In the genomic region with DNA sequence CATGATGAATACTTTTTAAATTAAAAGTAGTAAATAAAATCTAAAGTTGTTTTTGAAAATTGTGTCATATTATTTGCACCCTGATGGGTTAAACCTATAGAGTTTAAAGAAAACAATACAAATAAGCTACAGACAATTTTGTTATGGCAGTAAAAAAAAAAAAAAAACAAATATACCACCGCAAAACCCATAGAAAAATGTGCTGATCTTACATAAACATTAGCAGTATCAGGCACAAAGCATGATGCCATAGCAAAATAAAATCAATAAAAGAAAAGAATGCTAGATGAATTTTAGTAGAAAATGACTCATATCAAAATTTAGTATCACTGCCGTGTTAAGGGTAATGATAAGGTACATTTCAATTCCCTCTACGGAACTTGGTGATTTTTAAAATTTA, we compare ENCODE assay signal across 33 cellular contexts.
DNase-seq lines count a peak whose midpoint lies in the region; ATAC-seq, FAIRE-seq and TF ChIP-seq lines count a peak whose summit lies in the region.
"Had no signal": no experiment of that assay in that cellular context is flagged by ENCODE, and none has a peak within 500 bp of the region (broad histone marks: within the 10 kb centered on the region; RNA-seq: fewer than 3 reads in every experiment).

No MANE protein-coding gene starts in this region.

- DNase-seq in HepG2 (ENCODE audit: low spot score) (no peak), right lobe of liver (no peak), A549 (ENCODE audit: low read depth in 1 of 2, low spot score in 1 of 2) (no peak), IMR-90 (no peak), K562 (ENCODE audit: extremely low read depth in 1 of 4, low spot score in 3 of 4) (no peak), gastrocnemius medialis (no peak), SHP77 treated with DMSO at 0.1 percent for 48 hours (lab: John Stamatoyannopoulos, UW) (no peak)
- DNase-seq in stimulated activated naive CD4-positive, alpha-beta T cell (lab: John Stamatoyannopoulos, UW): no peak
- DNase-seq: 8988T; ACHN; AML-193; BE2C; C1 segment of cervical spinal cord; Caco-2; Calu3; CD4-positive, alpha-beta memory T cell; CD4-positive, alpha-beta T cell; CD4-positive, CD25-positive, alpha-beta regulatory T cell; CD8-positive, alpha-beta memory T cell; CD8-positive, alpha-beta T cell; COR-L47; DMS 273 treated with DMSO at 0.1 percent for 48 hours; DMS153; DMS53; DMS79; DMS79 treated with DMSO at 0.1 percent for 48 hours; DND-41; EL had no signal

- TF ChIP-seq POLR2A in HepG2 (IDR thresholded peaks at IDR 0.05; ENCODE audit: insufficient read depth in 1 of 2, low read depth in 2 of 2, low read length in 2 of 2): no peak
- TF ChIP-seq POLR2A in right lobe of liver (IDR thresholded peaks at IDR 0.05): no peak
- TF ChIP-seq POLR2A in A549 (IDR thresholded peaks at IDR 0.05; ENCODE audit: low read length): no peak
- no peak for TF ChIP-seq POLR2A in IMR-90 (IDR thresholded peaks at IDR 0.05; ENCODE audit: low read depth, low read length)
- no peak for TF ChIP-seq POLR2A in K562 (conservative IDR thresholded peaks at IDR 0.05)
- TF ChIP-seq POLR2A in gastrocnemius medialis (IDR thresholded peaks at IDR 0.05): no peak

- no peak overlapping the region for H2AK5ac ChIP-seq in IMR-90 (ENCODE audit: low read depth, low read length)

- H3K4ac ChIP-seq in IMR-90 (ENCODE audit: low read depth, low read length): no peak overlapping the region

- no peaks in the 10 kb centered on the region for H3K4me1 ChIP-seq in HepG2 (ENCODE audit: insufficient read depth, low read length)
- H3K4me1 ChIP-seq in right lobe of liver: no peaks in the 10 kb centered on the region
- no peaks in the 10 kb centered on the region for H3K4me1 ChIP-seq in A549
- no peaks in the 10 kb centered on the region for H3K4me1 ChIP-seq in IMR-90 (ENCODE audit: control insufficient read depth, insufficient read depth, low read length)
- H3K4me1 ChIP-seq in K562 (replicated peaks in 1 of 2; ENCODE audit: control insufficient read depth in 2 of 2, insufficient read depth in 2 of 2, low read length in 2 of 2): no peaks in the 10 kb centered on the region
- H3K4me1 ChIP-seq in gastrocnemius medialis: no peaks in the 10 kb centered on the region
- H3K4me1 ChIP-seq: BLaER1; BLaER1 treated with 17β-estradiol and CSF1 and Interleukin-3, amounts not matched to agents 10 nM and 100 nM; Caco-2 had no signal

- H2AFZ ChIP-seq in HepG2 (ENCODE audit: low read length) (no peak overlapping the region), IMR-90 (replicated peaks; ENCODE audit: low read length, poor library complexity) (no peak overlapping the region), K562 (ENCODE audit: low read depth, low read length) (no peak overlapping the region)

- no peak overlapping the region for H3K4me2 ChIP-seq in HepG2 (ENCODE audit: low read depth, low read length)
- H3K4me2 ChIP-seq in A549: no peak overlapping the region
- H3K4me2 ChIP-seq in IMR-90 (ENCODE audit: low read depth, low read length): no peak overlapping the region
- no peak overlapping the region for H3K4me2 ChIP-seq in K562 (ENCODE audit: insufficient read depth, low read length)
- H3K4me2 ChIP-seq: BLaER1; BLaER1 treated with 17β-estradiol and CSF1 and Interleukin-3, amounts not matched to agents 10 nM and 100 nM had no signal

- H2BK20ac ChIP-seq in IMR-90 (ENCODE audit: low read depth, low read length): no peak overlapping the region

- ATAC-seq in HepG2 (no peak), right lobe of liver (no peak), A549 (no peak), IMR-90 (ENCODE audit: low read depth) (no peak), K562 (no peak), gastrocnemius medialis (no peak)
- ATAC-seq: CD8-positive, alpha-beta T cell had no signal

- intact Hi-C loops in HepG2 (cut with micrococcal nuclease; ENCODE audit: unreplicated experiment): no loop called here
- intact Hi-C loops in right lobe of liver (cut with DNase I): no loop called here
- intact Hi-C loops in IMR-90 (cut with micrococcal nuclease): no loop called here
- intact Hi-C loops in K562 (cut with micrococcal nuclease): loop anchor here (5.0 kb wide), 1 partner anchor 46 kb away; no protein-coding TSS in a partner anchor
- intact Hi-C loops in gastrocnemius medialis (cut with DNase I; ENCODE audit: low total_unique reads): no loop called here

- no peak for FAIRE-seq in HepG2 (lab: Jason Lieb, UNC)
- no peak for FAIRE-seq in A549 (lab: Jason Lieb, UNC)
- no peak for FAIRE-seq in K562 (lab: Jason Lieb, UNC)
- FAIRE-seq: D721Med had no signal

- no peak overlapping the region for H4K5ac ChIP-seq in IMR-90 (ENCODE audit: low read depth, low read length)

- POLR2A ChIA-PET in HepG2 (lab: Yijun Ruan, JAX) (no interaction called here), A549 (lab: Yijun Ruan, JAX) (no interaction called here), IMR-90 (lab: Charles Lee; ENCODE audit: unreplicated experiment) (no interaction called here), K562 (lab: Yijun Ruan, JAX) (interaction anchor here (1.1 kb wide), 1 partner anchor 21 kb away, joined by 3 read pairs; no protein-coding TSS in a partner anchor)

- no peak overlapping the region for H3K18ac ChIP-seq in IMR-90 (ENCODE audit: low read depth, low read length)

- TF ChIP-seq EP300 in HepG2 (IDR thresholded peaks at IDR 0.05; ENCODE audit: low read depth in 2 of 2, low read length in 2 of 2) (no peak), HepG2 (CRISPR knock-in tag; IDR thresholded peaks at IDR 0.05; ENCODE audit: borderline replicate concordance) (no peak), A549 (IDR thresholded peaks at IDR 0.05) (no peak), K562 (IDR thresholded peaks at IDR 0.05; ENCODE audit: low read length) (no peak)

- H4K20me1 ChIP-seq in HepG2 (ENCODE audit: insufficient read depth, low read length): no peaks in the 10 kb centered on the region
- no peaks in the 10 kb centered on the region for H4K20me1 ChIP-seq in IMR-90 (ENCODE audit: insufficient read depth, low read length)
- H4K20me1 ChIP-seq in K562 (replicated peaks; ENCODE audit: control insufficient read depth, insufficient read depth, low read length): no peaks in the 10 kb centered on the region
- H4K20me1 ChIP-seq: BLaER1; BLaER1 treated with 17β-estradiol and CSF1 and Interleukin-3, amounts not matched to agents 10 nM and 100 nM had no signal

- H3K9me3 ChIP-seq in HepG2 (ENCODE audit: low read length) (peaks cover 4% of the 10 kb centered on the region; the same call in 1 of the 2 replicates), right lobe of liver (no peaks in the 10 kb centered on the region), A549 (no peaks in the 10 kb centered on the region), IMR-90 (ENCODE audit: control insufficient read depth, insufficient read depth, low read length) (no peaks in the 10 kb centered on the region), K562 (replicated peaks; ENCODE audit: control insufficient read depth, insufficient read depth, low read depth, low read length) (no peaks in the 10 kb centered on the region), gastrocnemius medialis (no peaks in the 10 kb centered on the region)
- H3K9me3 ChIP-seq: BE2C; BLaER1; BLaER1 treated with 17β-estradiol and CSF1 and Interleukin-3, amounts not matched to agents 10 nM and 100 nM; Caco-2 had no signal

- H3K4me3 ChIP-seq in HepG2 (replicated peaks in 1 of 3; ENCODE audit: insufficient read depth in 1 of 3, low read depth in 2 of 3, low read length in 3 of 3) (no peak overlapping the region), right lobe of liver (no peak overlapping the region), A549 (no peak overlapping the region), IMR-90 (ENCODE audit: insufficient read depth, low read depth, low read length) (no peak overlapping the region), K562 (no peak overlapping the region), gastrocnemius medialis (no peak overlapping the region)
- H3K4me3 ChIP-seq: BLaER1; BLaER1 treated with 17β-estradiol and CSF1 and Interleukin-3, amounts not matched to agents 10 nM and 100 nM had no signal

- H2BK120ac ChIP-seq in IMR-90 (ENCODE audit: low read depth, low read length): no peak overlapping the region

- H3K36me3 ChIP-seq in HepG2 (replicated peaks in 1 of 2; ENCODE audit: control insufficient read depth in 1 of 2, insufficient read depth in 2 of 2, low read length in 2 of 2): no peaks in the 10 kb centered on the region
- no peaks in the 10 kb centered on the region for H3K36me3 ChIP-seq in right lobe of liver
- H3K36me3 ChIP-seq in IMR-90 (ENCODE audit: control insufficient read depth, insufficient read depth, low read length): no peaks in the 10 kb centered on the region
- H3K36me3 ChIP-seq in K562 (ENCODE audit: control insufficient read depth, insufficient read depth, low read length): no peaks in the 10 kb centered on the region; the same call in 1 of the 3 replicates
- no peaks in the 10 kb centered on the region for H3K36me3 ChIP-seq in gastrocnemius medialis
- H3K36me3 ChIP-seq: BE2C; BLaER1; BLaER1 treated with 17β-estradiol and CSF1 and Interleukin-3, amounts not matched to agents 10 nM and 100 nM had no signal

- H2BK15ac ChIP-seq in IMR-90 (ENCODE audit: low read depth, low read length): no peak overlapping the region

- WGBS in HepG2 (ENCODE audit: low lambda C conversion rate): 16% methylated on average over 3 of the region's 3 CpGs
- WGBS in right lobe of liver (ENCODE audit: insufficient coverage, low coverage, low lambda C conversion rate, missing lambda C conversion rate): 70% methylated on average over 3 of the region's 3 CpGs
- 53% methylated on average over 3 of the region's 3 CpGs for WGBS in A549 (ENCODE audit: missing lambda C conversion rate)
- no CpG with 5 or more reads among the region's 3 CpGs for WGBS in IMR-90 (ENCODE audit: extremely low coverage in 2 of 2, insufficient read length in 1 of 2), 2 experiments
- WGBS in K562 (ENCODE audit: insufficient coverage, low coverage, missing lambda C conversion rate): 96% methylated on average over 2 of the region's 3 CpGs

- no peak overlapping the region for H4K8ac ChIP-seq in IMR-90 (ENCODE audit: low read depth in 2 of 2, low read length in 2 of 2)

- TF ChIP-seq CTCF in HepG2 (CRISPR knock-in tag; IDR thresholded peaks at IDR 0.05) (no peak), right lobe of liver (IDR thresholded peaks at IDR 0.05) (no peak), A549 (IDR thresholded peaks at IDR 0.05) (no peak), IMR-90 (conservative IDR thresholded peaks at IDR 0.05; ENCODE audit: low read depth, low read length) (no peak), K562 (IDR thresholded peaks at IDR 0.05 in 2 of 3, conservative IDR thresholded peaks at IDR 0.05 in 1 of 3; ENCODE audit: insufficient read depth in 2 of 3, low read depth in 1 of 3, low read length in 3 of 3) (no peak), gastrocnemius medialis (IDR thresholded peaks at IDR 0.05 in 4 of 5, conservative IDR thresholded peaks at IDR 0.05 in 1 of 5) (no peak)

- TF ChIP-seq RAD21 in HepG2 (CRISPR knock-in tag; IDR thresholded peaks at IDR 0.05): no peak
- no peak for TF ChIP-seq RAD21 in A549 (conservative IDR thresholded peaks at IDR 0.05 in 1 of 2, IDR thresholded peaks at IDR 0.05 in 1 of 2)
- no peak for TF ChIP-seq RAD21 in IMR-90 (IDR thresholded peaks at IDR 0.05; ENCODE audit: low read length)
- no peak for TF ChIP-seq RAD21 in K562 (CRISPR knock-in tag; conservative IDR thresholded peaks at IDR 0.05 in 1 of 2, IDR thresholded peaks at IDR 0.05 in 1 of 2)

- no peaks in the 10 kb centered on the region for H3K79me2 ChIP-seq in HepG2 (ENCODE audit: insufficient read depth, low read length)
- H3K79me2 ChIP-seq in K562 (ENCODE audit: control insufficient read depth, insufficient read depth, low read length): no peaks in the 10 kb centered on the region; the same call in 2 of the 3 replicates

- H2AK9ac ChIP-seq in IMR-90 (replicated peaks; ENCODE audit: low read depth, low read length, poor library complexity): no peak overlapping the region

- no peak overlapping the region for H2BK5ac ChIP-seq in IMR-90 (ENCODE audit: low read depth, low read length, poor library complexity, severe bottlenecking)

- no peak overlapping the region for H3K14ac ChIP-seq in IMR-90 (replicated peaks; ENCODE audit: low read depth, low read length)

- no peak overlapping the region for H3K9ac ChIP-seq in HepG2 (ENCODE audit: insufficient read depth, low read depth, low read length)
- no peak overlapping the region for H3K9ac ChIP-seq in IMR-90 (ENCODE audit: low read depth, low read length)
- H3K9ac ChIP-seq in K562 (ENCODE audit: insufficient read depth in 1 of 2, low read depth in 2 of 2, low read length in 2 of 2): no peak overlapping the region
- H3K9ac ChIP-seq: BLaER1; BLaER1 treated with 17β-estradiol and CSF1 and Interleukin-3, amounts not matched to agents 10 nM and 100 nM had no signal

- H3K9me1 ChIP-seq in IMR-90 (ENCODE audit: insufficient read depth, low read length) (peaks cover 2% of the 10 kb centered on the region; the same call in 1 of the 2 replicates), K562 (ENCODE audit: control insufficient read depth, insufficient read depth, low read length) (no peaks in the 10 kb centered on the region)

- H3K79me1 ChIP-seq in IMR-90 (ENCODE audit: low read depth in 1 of 2, low read length in 2 of 2): no peaks in the 10 kb centered on the region

- BruUV-seq in HepG2 (replicated peaks; lab: Mats Ljungman, UMichigan): no TSS peak
- no TSS peak for BruUV-seq in IMR-90 (replicated peaks; lab: Mats Ljungman, UMichigan)
- no TSS peak for BruUV-seq in K562 (replicated peaks; lab: Mats Ljungman, UMichigan)

- CTCF ChIA-PET in HepG2 (lab: Yijun Ruan, JAX; ENCODE audit: low intra/inter-chr PET ratio, low total read pairs) (no interaction called here), A549 (lab: Yijun Ruan, JAX) (no interaction called here), IMR-90 (lab: Yijun Ruan, JAX) (no interaction called here), K562 (lab: Yijun Ruan, JAX; ENCODE audit: low intra/inter-chr PET ratio) (no interaction called here)

- in situ Hi-C loops in HepG2 (cut with HindIII; ENCODE audit: extremely low pct_ligation_motif_present, low pct_unique_long_range_greater_than_20kb): no loop called here
- in situ Hi-C loops in IMR-90 (cut with MboI; ENCODE audit: low sequenced_read_pairs): no loop called here
- in situ Hi-C loops in K562 (cut with MboI): no loop called here
- in situ Hi-C loops in gastrocnemius medialis (cut with MboI; ENCODE audit: low sequenced_read_pairs in 4 of 4): no loop called here

- no peak overlapping the region for H4K91ac ChIP-seq in IMR-90 (ENCODE audit: insufficient read depth, low read depth, low read length)

- H3K27me3 ChIP-seq in HepG2 (ENCODE audit: control insufficient read depth in 1 of 2, insufficient read depth in 2 of 2, low read length in 2 of 2): no peaks in the 10 kb centered on the region
- H3K27me3 ChIP-seq in right lobe of liver: no peaks in the 10 kb centered on the region
- no peaks in the 10 kb centered on the region for H3K27me3 ChIP-seq in IMR-90 (ENCODE audit: control insufficient read depth, insufficient read depth, low read length)
- H3K27me3 ChIP-seq in K562 (ENCODE audit: control insufficient read depth in 2 of 2, insufficient read depth in 2 of 2, low read length in 2 of 2): no peaks in the 10 kb centered on the region
- H3K27me3 ChIP-seq in gastrocnemius medialis: no peaks in the 10 kb centered on the region
- H3K27me3 ChIP-seq: BE2C; BLaER1; BLaER1 treated with 17β-estradiol and CSF1 and Interleukin-3, amounts not matched to agents 10 nM and 100 nM had no signal

- dilution Hi-C loops in IMR-90 (cut with HindIII; ENCODE audit: low sequenced_read_pairs, unreplicated experiment): no loop called here

- no peak overlapping the region for H3K27ac ChIP-seq in HepG2 (ENCODE audit: extremely low read length, insufficient read depth, low read length)
- H3K27ac ChIP-seq in right lobe of liver: no peak overlapping the region
- H3K27ac ChIP-seq in A549: no peak overlapping the region
- no peak overlapping the region for H3K27ac ChIP-seq in IMR-90 (ENCODE audit: insufficient read depth, low read length)
- no peak overlapping the region for H3K27ac ChIP-seq in K562 (ENCODE audit: extremely low read depth, low read depth, low read length)
- H3K27ac ChIP-seq in gastrocnemius medialis: no peak overlapping the region
- H3K27ac ChIP-seq: 22Rv1; BLaER1; BLaER1 treated with 17β-estradiol and CSF1 and Interleukin-3, amounts not matched to agents 10 nM and 100 nM; C4-2B had no signal

- no peak overlapping the region for H3K23ac ChIP-seq in IMR-90 (ENCODE audit: low read depth, low read length)

- H3K56ac ChIP-seq in IMR-90 (ENCODE audit: extremely low read depth, insufficient read depth, low read length): no peak overlapping the region
